Comparison of ENCODE assay signal across 12 cellular contexts in genomic region chr5:127042593-127042992, GRCh38. TPM values are rescaled to one million over a fixed set of nuclear protein-coding genes. Genes with fewer than 3 reads are reported as not detected.
DNase-seq lines count a peak whose midpoint lies in the region; ATAC-seq and TF ChIP-seq lines count a peak whose summit lies in the region.
"Had no signal": no experiment of that assay in that cellular context is flagged by ENCODE, and none has a peak within 500 bp of the region (broad histone marks: within the 10 kb centered on the region; RNA-seq: fewer than 3 reads in every experiment).

No MANE protein-coding gene starts in this region.

- H3K9me3 ChIP-seq in breast epithelium = no peaks in the 10 kb centered on the region
- H3K9me3 ChIP-seq in tibial artery = no peaks in the 10 kb centered on the region
- H3K9me3 ChIP-seq: spleen had no signal

- H3K4me1 ChIP-seq in breast epithelium (no peaks in the 10 kb centered on the region), tibial artery (peaks cover 0 to 16% (median 11%) of the 10 kb centered on the region in 4 donors)

- DNase-seq in MCF 10A (ENCODE audit: unreplicated experiment) (peak; percentile 18), breast epithelium (ENCODE audit: low spot score in 2 of 2) (no peak), OCI-M1 (lab: John Stamatoyannopoulos, UW) (peak; percentile 3), erythroblast (lab: John Stamatoyannopoulos, UW) (peak; percentile 16 to 36), tibial artery (no peak)
- no peak for DNase-seq in activated CD8-positive, alpha-beta memory T cell treated with anti-CD3 and anti-CD28 coated beads, Interleukin-2, amount 10 ng/mL, durations not matched to agents 7 days and 5 days
- DNase-seq: activated naive CD8-positive, alpha-beta T cell treated with anti-CD3 and anti-CD28 coated beads, Interleukin-2, amount 10 ng/mL, durations not matched to agents 7 days and 5 days; effector memory CD4-positive, alpha-beta T cell; NCI-H1105; spleen had no signal

- CTCF ChIA-PET in MCF 10A (lab: Yijun Ruan, JAX) = no interaction called here
- CTCF ChIA-PET in activated CD8-positive, alpha-beta memory T cell treated with anti-CD3 and anti-CD28 coated beads, Interleukin-2, amount 10 ng/mL, durations not matched to agents 7 days and 5 days (lab: Charles Lee) = no interaction called here

- H3K4me3 Mint-ChIP-seq in MCF 10A (ENCODE audit: unreplicated experiment) = no peak overlapping the region
- H3K4me3 Mint-ChIP-seq in activated CD8-positive, alpha-beta memory T cell treated with anti-CD3 and anti-CD28 coated beads, Interleukin-2, amount 10 ng/mL, durations not matched to agents 7 days and 5 days = no peak overlapping the region
- H3K4me3 Mint-ChIP-seq: activated naive CD8-positive, alpha-beta T cell treated with anti-CD3 and anti-CD28 coated beads, Interleukin-2, amount 10 ng/mL, durations not matched to agents 7 days and 5 days had no signal

- intact Hi-C loops in MCF 10A (cut with micrococcal nuclease) = loop anchor here (2.0 kb wide), 1 partner anchor 196 kb away; no protein-coding TSS in a partner anchor
- intact Hi-C loops in breast epithelium (cut with DNase I; ENCODE audit: low total_unique reads) = no loop called here
- intact Hi-C loops in tibial artery (cut with DNase I; ENCODE audit: low total_unique reads) = no loop called here

- no peak overlapping the region for H3K4me3 ChIP-seq in breast epithelium
- H3K4me3 ChIP-seq in tibial artery = no peak overlapping the region
- H3K4me3 ChIP-seq: spleen had no signal

- TF ChIP-seq POLR2A in breast epithelium (IDR thresholded peaks at IDR 0.05) = no peak
- TF ChIP-seq POLR2A in erythroblast (IDR thresholded peaks at IDR 0.05; ENCODE audit: low read length) = no peak

- H3K27ac ChIP-seq in breast epithelium (no peak overlapping the region), tibial artery (peak overlapping the region in 1 of 2 donors; percentile 72)
- H3K27ac ChIP-seq: spleen had no signal

- H3K36me3 ChIP-seq in breast epithelium (no peaks in the 10 kb centered on the region), tibial artery (no peaks in the 10 kb centered on the region)

- H3K4me1 Mint-ChIP-seq in MCF 10A (ENCODE audit: insufficient read depth, unreplicated experiment) = peaks cover 27% of the 10 kb centered on the region
- no peaks in the 10 kb centered on the region for H3K4me1 Mint-ChIP-seq in activated CD8-positive, alpha-beta memory T cell treated with anti-CD3 and anti-CD28 coated beads, Interleukin-2, amount 10 ng/mL, durations not matched to agents 7 days and 5 days

- H3K27me3 ChIP-seq in breast epithelium (no peaks in the 10 kb centered on the region), tibial artery (no peaks in the 10 kb centered on the region)
- H3K27me3 ChIP-seq: spleen had no signal

- POLR2A ChIA-PET in MCF 10A (lab: Yijun Ruan, JAX) = no interaction called here

- ATAC-seq in HG02623 (IDR thresholded peaks at IDR 0.05; ENCODE audit: unreplicated experiment) (no peak), GM18907 (IDR thresholded peaks at IDR 0.05; ENCODE audit: unreplicated experiment) (no peak)
- ATAC-seq in activated CD8-positive, alpha-beta memory T cell treated with anti-CD3 and anti-CD28 coated beads, Interleukin-2, amount 10 ng/mL, durations not matched to agents 7 days and 5 days = no peak

- peak overlapping the region; percentile 95 for H3K27ac Mint-ChIP-seq in MCF 10A (ENCODE audit: low read depth, unreplicated experiment)
- no peak overlapping the region for H3K27ac Mint-ChIP-seq in activated CD8-positive, alpha-beta memory T cell treated with anti-CD3 and anti-CD28 coated beads, Interleukin-2, amount 10 ng/mL, durations not matched to agents 7 days and 5 days
- H3K27ac Mint-ChIP-seq: activated naive CD8-positive, alpha-beta T cell treated with anti-CD3 and anti-CD28 coated beads, Interleukin-2, amount 10 ng/mL, durations not matched to agents 7 days and 5 days had no signal

- H3K36me3 Mint-ChIP-seq in MCF 10A (ENCODE audit: insufficient read depth, unreplicated experiment) = no peaks in the 10 kb centered on the region
- H3K36me3 Mint-ChIP-seq in activated CD8-positive, alpha-beta memory T cell treated with anti-CD3 and anti-CD28 coated beads, Interleukin-2, amount 10 ng/mL, durations not matched to agents 7 days and 5 days = no peaks in the 10 kb centered on the region
- H3K36me3 Mint-ChIP-seq: activated naive CD8-positive, alpha-beta T cell treated with anti-CD3 and anti-CD28 coated beads, Interleukin-2, amount 10 ng/mL, durations not matched to agents 7 days and 5 days had no signal

- no peaks in the 10 kb centered on the region for H3K9me3 Mint-ChIP-seq in MCF 10A (ENCODE audit: unreplicated experiment)
- H3K9me3 Mint-ChIP-seq in activated CD8-positive, alpha-beta memory T cell treated with anti-CD3 and anti-CD28 coated beads, Interleukin-2, amount 10 ng/mL, durations not matched to agents 7 days and 5 days (ENCODE audit: low read depth) = no peaks in the 10 kb centered on the region
- H3K9me3 Mint-ChIP-seq: activated naive CD8-positive, alpha-beta T cell treated with anti-CD3 and anti-CD28 coated beads, Interleukin-2, amount 10 ng/mL, durations not matched to agents 7 days and 5 days had no signal

- no peaks in the 10 kb centered on the region for H3K27me3 Mint-ChIP-seq in MCF 10A (ENCODE audit: insufficient read depth, unreplicated experiment)
- no peaks in the 10 kb centered on the region for H3K27me3 Mint-ChIP-seq in activated CD8-positive, alpha-beta memory T cell treated with anti-CD3 and anti-CD28 coated beads, Interleukin-2, amount 10 ng/mL, durations not matched to agents 7 days and 5 days
- H3K27me3 Mint-ChIP-seq: activated naive CD8-positive, alpha-beta T cell treated with anti-CD3 and anti-CD28 coated beads, Interleukin-2, amount 10 ng/mL, durations not matched to agents 7 days and 5 days had no signal

- no TSS peak for BruUV-seq in MCF 10A (replicated peaks; lab: Mats Ljungman, UMichigan)

- peak; percentile 15 for TF ChIP-seq CTCF in MCF 10A (IDR thresholded peaks at IDR 0.05; ENCODE audit: unreplicated experiment)
- TF ChIP-seq CTCF in breast epithelium (IDR thresholded peaks at IDR 0.05) = no peak
- TF ChIP-seq CTCF in tibial artery (IDR thresholded peaks at IDR 0.05) = peak; percentile 24 to 26

RNA-seq across cellular contexts. Expression of gene MARCHF3, which starts 12.2 kb away (rescaled TPM):
- total RNA-seq in MCF 10A (2022) (5.4 and 6.9 TPM in 2 replicates), breast epithelium (10 to 100 TPM in 2 of 3 donors, 1 to 10 TPM in 1; 7.5 to 16.1 (median 11.6) TPM)
- 1 to 10 TPM in 1 of 2 experiments, under 1 TPM in 1; 0.73 to 1.6 TPM for total RNA-seq in activated CD8-positive, alpha-beta memory T cell treated with anti-CD3 and anti-CD28 coated beads, Interleukin-2, amount 10 ng/mL, durations not matched to agents 7 days and 5 days

RNA-seq across cellular contexts. Expression of gene C5orf63, which starts 30.7 kb away (rescaled TPM):
- total RNA-seq in MCF 10A (2022) = 10.8 and 11.1 TPM in 2 replicates
- total RNA-seq in breast epithelium = 1 to 10 TPM; 2.4 to 5.6 (median 4.0) TPM
- total RNA-seq in activated CD8-positive, alpha-beta memory T cell treated with anti-CD3 and anti-CD28 coated beads, Interleukin-2, amount 10 ng/mL, durations not matched to agents 7 days and 5 days = 1 to 10 TPM; 7.4 TPM

Comparison
In these comparisons a context has a peak if more than half of its experiments do, and no peak if none do; other contexts are left out.
1. DNase-seq: peak in MCF 10A (single experiment), OCI-M1 (single experiment) and erythroblast (2 of 2); none in breast epithelium (0 of 2), tibial artery (0 of 2) and activated CD8-positive, alpha-beta memory T cell treated with anti-CD3 and anti-CD28 coated beads, Interleukin-2, amount 10 ng/mL, durations not matched to agents 7 days and 5 days (single experiment).
2. CTCF ChIP-seq: peak in MCF 10A (single experiment) and tibial artery (2 of 2); none in breast epithelium (0 of 3).